ENCODE assay signal across 8 cellular contexts in genomic region chr6:29702519-29703103, GRCh38. TPM values are rescaled to one million over a fixed set of nuclear protein-coding genes. Genes with fewer than 3 reads are reported as not detected.
DNase-seq lines count a peak whose midpoint lies in the region; ATAC-seq and TF ChIP-seq lines count a peak whose summit lies in the region.

No MANE protein-coding gene starts in this region.

- no peaks in the 10 kb centered on the region for H3K36me3 Mint-ChIP-seq in activated naive CD8-positive, alpha-beta T cell treated with anti-CD3 and anti-CD28 coated beads, Interleukin-2, amount 10 ng/mL, durations not matched to agents 7 days and 5 days

- H3K4me3 ChIP-seq in AG04450 (ENCODE audit: low read depth, low read length) = no peak overlapping the region
- no peak overlapping the region for H3K4me3 ChIP-seq in kidney epithelial cell (ENCODE audit: low read depth, low read length)

- CTCF ChIA-PET in AG04450 (lab: Charles Lee) = interaction anchor here (0.5 to 1.4 kb wide), 9 partner anchors 9 to 311 kb away, joined by 3 to 8 read pairs (median 4); no protein-coding TSS in a partner anchor

- no peaks in the 10 kb centered on the region for H3K36me3 ChIP-seq in kidney epithelial cell (ENCODE audit: control insufficient read depth, insufficient read depth, low read length)

- TF ChIP-seq CTCF in AG04450 (IDR thresholded peaks at IDR 0.05; ENCODE audit: low read depth, low read length) (peak; percentile 63), GM20000 (IDR thresholded peaks at IDR 0.05; ENCODE audit: extremely low read depth, missing control alignments) (peak; percentile 28), kidney epithelial cell (IDR thresholded peaks at IDR 0.05; ENCODE audit: insufficient read depth, low read length, poor library complexity, severe bottlenecking) (peak; percentile 74)

- peaks cover 19% of the 10 kb centered on the region for H3K27me3 Mint-ChIP-seq in activated naive CD8-positive, alpha-beta T cell treated with anti-CD3 and anti-CD28 coated beads, Interleukin-2, amount 10 ng/mL, durations not matched to agents 7 days and 5 days

- H3K4me3 Mint-ChIP-seq in activated naive CD8-positive, alpha-beta T cell treated with anti-CD3 and anti-CD28 coated beads, Interleukin-2, amount 10 ng/mL, durations not matched to agents 7 days and 5 days = no peak overlapping the region

- ATAC-seq in activated naive CD8-positive, alpha-beta T cell treated with anti-CD3 and anti-CD28 coated beads, Interleukin-2, amount 10 ng/mL, durations not matched to agents 7 days and 5 days (ENCODE audit: low read depth) = peak; percentile 80
- ATAC-seq in GM19455 (IDR thresholded peaks at IDR 0.05; ENCODE audit: unreplicated experiment) = no peak
- ATAC-seq in GM21381 (IDR thresholded peaks at IDR 0.05; ENCODE audit: unreplicated experiment) = no peak

- DNase-seq in AG04450 (ENCODE audit: low read depth, low spot score) (no peak), GM20000 (ENCODE audit: low spot score) (peak; percentile 60), SW480 (ENCODE audit: low spot score) (peak; percentile 18), kidney epithelial cell (ENCODE audit: low read depth) (peak; percentile 5)
- DNase-seq in activated naive CD8-positive, alpha-beta T cell treated with anti-CD3 and anti-CD28 coated beads, Interleukin-2, amount 10 ng/mL, durations not matched to agents 7 days and 5 days = peak; percentile 81
- DNase-seq in stimulated activated CD8-positive, alpha-beta memory T cell treated with anti-CD3 and anti-CD28 coated beads, Interleukin-15, amount 100 ng/mL, for 24 hours (ENCODE audit: low read depth) = peak; percentile 69

- H3K4me1 Mint-ChIP-seq in activated naive CD8-positive, alpha-beta T cell treated with anti-CD3 and anti-CD28 coated beads, Interleukin-2, amount 10 ng/mL, durations not matched to agents 7 days and 5 days = peaks cover 22% of the 10 kb centered on the region

- H3K9me3 Mint-ChIP-seq in activated naive CD8-positive, alpha-beta T cell treated with anti-CD3 and anti-CD28 coated beads, Interleukin-2, amount 10 ng/mL, durations not matched to agents 7 days and 5 days = no peaks in the 10 kb centered on the region

- POLR2A ChIA-PET in AG04450 (lab: Yijun Ruan, JAX) = no interaction called here
- POLR2A ChIA-PET in activated naive CD8-positive, alpha-beta T cell treated with anti-CD3 and anti-CD28 coated beads, Interleukin-2, amount 10 ng/mL, durations not matched to agents 7 days and 5 days (lab: Charles Lee) = no interaction called here

- no peak overlapping the region for H3K27ac Mint-ChIP-seq in activated naive CD8-positive, alpha-beta T cell treated with anti-CD3 and anti-CD28 coated beads, Interleukin-2, amount 10 ng/mL, durations not matched to agents 7 days and 5 days

- no peaks in the 10 kb centered on the region for H3K9me3 ChIP-seq in AG04450 (ENCODE audit: control insufficient read depth, insufficient read depth, low read length)

- H3K27me3 ChIP-seq in AG04450 (ENCODE audit: control insufficient read depth, insufficient read depth, low read length) = peaks cover 8% of the 10 kb centered on the region
- no peaks in the 10 kb centered on the region for H3K27me3 ChIP-seq in kidney epithelial cell (ENCODE audit: control insufficient read depth, insufficient read depth, low read length)

- H3K27ac ChIP-seq in AG04450 (ENCODE audit: low read depth, low read length) = no peak overlapping the region

RNA-seq across cellular contexts. Expression of gene HLA-F, which starts 20.6 kb away (rescaled TPM):
- 0.12 TPM in 1 of 2 replicates, not detected in the other for polyA plus RNA-seq in AG04450 (2011; rRNA removed)
- polyA minus RNA-seq in AG04450 (2011; rRNA and poly(A)+ RNA removed) = not detected in 2 replicates
- 100 to 1,000 TPM; 502 to 534 TPM for total RNA-seq in activated naive CD8-positive, alpha-beta T cell treated with anti-CD3 and anti-CD28 coated beads, Interleukin-2, amount 10 ng/mL, durations not matched to agents 7 days and 5 days
- 9.0 TPM in 2 replicates for total RNA-seq in kidney epithelial cell

RNA-seq across cellular contexts. Expression of gene ZFP57, which starts 21.7 kb away (rescaled TPM):
- polyA plus RNA-seq in AG04450 (2011; rRNA removed) = not detected in 2 replicates
- not detected in 2 replicates for polyA minus RNA-seq in AG04450 (2011; rRNA and poly(A)+ RNA removed)
- total RNA-seq in activated naive CD8-positive, alpha-beta T cell treated with anti-CD3 and anti-CD28 coated beads, Interleukin-2, amount 10 ng/mL, durations not matched to agents 7 days and 5 days = 10 to 100 TPM; 12.3 to 13.5 TPM
- total RNA-seq in kidney epithelial cell = 0.07 and 0.08 TPM in 2 replicates

RNA-seq across cellular contexts. Expression of gene MOG, which starts 45.7 kb away (rescaled TPM):
- not detected in 2 replicates for polyA plus RNA-seq in AG04450 (2011; rRNA removed)
- polyA minus RNA-seq in AG04450 (2011; rRNA and poly(A)+ RNA removed) = not detected in 2 replicates
- not detected for total RNA-seq in activated naive CD8-positive, alpha-beta T cell treated with anti-CD3 and anti-CD28 coated beads, Interleukin-2, amount 10 ng/mL, durations not matched to agents 7 days and 5 days
- total RNA-seq in kidney epithelial cell = not detected in 2 replicates

Comparison
In these comparisons a context has a peak if more than half of its experiments do, and no peak if none do; other contexts are left out.
1. RNA of gene HLA-F, which starts 20.6 kb away (total RNA-seq): 502 to 534 TPM in activated naive CD8-positive, alpha-beta T cell treated with anti-CD3 and anti-CD28 coated beads, Interleukin-2, amount 10 ng/mL, durations not matched to agents 7 days and 5 days; 9.0 TPM in kidney epithelial cell; every median in the first group is over 10 times any median in the second.
2. RNA of gene ZFP57, which starts 21.7 kb away (total RNA-seq): 12.3 to 13.5 TPM in activated naive CD8-positive, alpha-beta T cell treated with anti-CD3 and anti-CD28 coated beads, Interleukin-2, amount 10 ng/mL, durations not matched to agents 7 days and 5 days; 0.07 to 0.08 TPM in kidney epithelial cell; every median in the first group is over 10 times any median in the second.
3. Peak in every context shown above with its lines, with median percentiles within 50 percentile points of each other: CTCF ChIP-seq.